31 cellular contexts compared by ENCODE assay signal in the genomic region with DNA sequence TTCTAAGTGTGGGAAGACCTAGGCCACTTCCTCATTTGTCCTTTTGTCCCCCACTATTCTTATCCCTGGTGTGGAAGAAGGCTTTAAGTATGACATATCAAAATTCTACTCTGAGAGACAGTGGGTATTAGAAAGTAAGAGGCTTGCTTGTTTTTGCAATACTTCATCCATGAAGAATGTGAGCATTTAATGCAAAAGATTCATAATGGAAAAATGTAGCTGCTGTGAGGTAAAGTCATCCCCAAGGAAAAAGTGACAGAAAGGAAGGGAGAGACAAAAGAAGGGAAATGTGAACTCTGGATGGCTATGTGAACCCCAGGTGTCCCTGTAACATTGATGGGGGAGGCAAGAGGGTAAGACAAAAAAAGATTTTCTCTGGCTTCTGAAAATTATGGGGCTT.
DNase-seq lines count a peak whose midpoint lies in the region; ATAC-seq and TF ChIP-seq lines count a peak whose summit lies in the region.
"Had no signal": no experiment of that assay in that cellular context is flagged by ENCODE, and none has a peak within 500 bp of the region (broad histone marks: within the 10 kb centered on the region; RNA-seq: fewer than 3 reads in every experiment).

No MANE protein-coding gene starts in this region.

- no peak for ATAC-seq in foreskin keratinocyte
- no peak for ATAC-seq in activated T-cell treated with anti-CD3 and anti-CD28 coated beads, Interleukin-2, amount 50 U/mL, for 72 hours (replicated peaks in 1 of 2)

- H3K4me3 Mint-ChIP-seq in activated T-cell treated with anti-CD3 and anti-CD28 coated beads, Interleukin-2, amount 50 U/mL, for 72 hours, result no peak overlapping the region
- H3K4me3 Mint-ChIP-seq: activated CD4-positive, alpha-beta T cell treated with anti-CD3 and anti-CD28 coated beads, Interleukin-2, amount 10 ng/mL, durations not matched to agents 7 days and 5 days; activated naive CD4-positive, alpha-beta T cell treated with anti-CD3 and anti-CD28 coated beads, Interleukin-2, amount 10 ng/mL, durations not matched to agents 7 days and 5 days; activated T-helper 1 cell treated with anti-CD3 and anti-CD28 coated beads, Interleukin-12 subunit alpha, Interleukin-12 subunit beta, Interleukin-2, Interleukin-4 antibody, amounts not matched to agents 30 ng/mL and 10 ng/mL and 1 ng/mL, durations not matched to agents 14 hours and 24 hours and 36 hours; H9; neural progenitor cell; T-helper 2 cell treated with Interferon-gamma antibody and Interleukin-4, amounts not matched to agents 5 μg/mL and 100 μg/mL, for 36 hours; type B pancreatic cell had no signal

- H3K9me3 ChIP-seq in spleen, result no peaks in the 10 kb centered on the region
- H3K9me3 ChIP-seq: BLaER1 treated with 17β-estradiol and CSF1 and Interleukin-3, amounts not matched to agents 10 nM and 100 nM; Caco-2; sigmoid colon had no signal

- no peaks in the 10 kb centered on the region for H3K36me3 ChIP-seq in ACC112 (ENCODE audit: insufficient read depth, low read length)
- H3K36me3 ChIP-seq in brain microvascular endothelial cell (replicated peaks), result no peaks in the 10 kb centered on the region
- no peaks in the 10 kb centered on the region for H3K36me3 ChIP-seq in spleen
- H3K36me3 ChIP-seq: BLaER1 treated with 17β-estradiol and CSF1 and Interleukin-3, amounts not matched to agents 10 nM and 100 nM; neural progenitor cell; sigmoid colon had no signal

- H3K4me1 Mint-ChIP-seq in activated T-cell treated with anti-CD3 and anti-CD28 coated beads, Interleukin-2, amount 50 U/mL, for 72 hours (ENCODE audit: low read depth), result no peaks in the 10 kb centered on the region
- H3K4me1 Mint-ChIP-seq: activated CD4-positive, alpha-beta T cell treated with anti-CD3 and anti-CD28 coated beads, Interleukin-2, amount 10 ng/mL, durations not matched to agents 7 days and 5 days; activated naive CD4-positive, alpha-beta T cell treated with anti-CD3 and anti-CD28 coated beads, Interleukin-2, amount 10 ng/mL, durations not matched to agents 7 days and 5 days had no signal

- H3K27ac Mint-ChIP-seq in activated T-cell treated with anti-CD3 and anti-CD28 coated beads, Interleukin-2, amount 50 U/mL, for 72 hours, result no peak overlapping the region
- H3K27ac Mint-ChIP-seq: activated CD4-positive, alpha-beta T cell treated with anti-CD3 and anti-CD28 coated beads, Interleukin-2, amount 10 ng/mL, durations not matched to agents 7 days and 5 days; activated naive CD4-positive, alpha-beta T cell treated with anti-CD3 and anti-CD28 coated beads, Interleukin-2, amount 10 ng/mL, durations not matched to agents 7 days and 5 days; activated T-helper 1 cell treated with anti-CD3 and anti-CD28 coated beads, Interleukin-12 subunit alpha, Interleukin-12 subunit beta, Interleukin-2, Interleukin-4 antibody, amounts not matched to agents 30 ng/mL and 10 ng/mL and 1 ng/mL, durations not matched to agents 14 hours and 24 hours and 36 hours; H9; neural progenitor cell; progenitor cell of endocrine pancreas; T-helper 2 cell treated with Interferon-gamma antibody and Interleukin-4, amounts not matched to agents 5 μg/mL and 100 μg/mL, for 36 hours; type B pancreatic cell had no signal

- no peak for TF ChIP-seq POLR2A in spleen (IDR thresholded peaks at IDR 0.05)

- peaks cover 57% of the 10 kb centered on the region for H3K4me1 ChIP-seq in ACC112 (ENCODE audit: control insufficient read depth, insufficient read depth, low read length, unreplicated experiment)
- H3K4me1 ChIP-seq in foreskin keratinocyte, result peaks cover 14% of the 10 kb centered on the region
- H3K4me1 ChIP-seq in spleen, result no peaks in the 10 kb centered on the region
- H3K4me1 ChIP-seq: BLaER1 treated with 17β-estradiol and CSF1 and Interleukin-3, amounts not matched to agents 10 nM and 100 nM; Caco-2; neural progenitor cell; sigmoid colon had no signal

- peak overlapping the region; percentile 98 for H3K27ac ChIP-seq in ACC112 (ENCODE audit: low read depth, low read length)
- peak overlapping the region; percentile 63 for H3K27ac ChIP-seq in brain microvascular endothelial cell
- peak overlapping the region; percentile 34 for H3K27ac ChIP-seq in foreskin keratinocyte
- no peak overlapping the region for H3K27ac ChIP-seq in spleen
- H3K27ac ChIP-seq: BLaER1 treated with 17β-estradiol and CSF1 and Interleukin-3, amounts not matched to agents 10 nM and 100 nM; neural progenitor cell; sigmoid colon; VCaP had no signal

- H3K27me3 ChIP-seq in ACC112 (ENCODE audit: insufficient read depth, low read length) (no peaks in the 10 kb centered on the region), brain microvascular endothelial cell (replicated peaks) (no peaks in the 10 kb centered on the region), foreskin keratinocyte (no peaks in the 10 kb centered on the region), spleen (replicated peaks in 1 of 7) (no peaks in the 10 kb centered on the region)
- H3K27me3 ChIP-seq: BLaER1 treated with 17β-estradiol and CSF1 and Interleukin-3, amounts not matched to agents 10 nM and 100 nM; neural progenitor cell; sigmoid colon had no signal

- H3K27me3 Mint-ChIP-seq in activated T-cell treated with anti-CD3 and anti-CD28 coated beads, Interleukin-2, amount 50 U/mL, for 72 hours (ENCODE audit: low read depth), result no peaks in the 10 kb centered on the region
- H3K27me3 Mint-ChIP-seq: activated CD4-positive, alpha-beta T cell treated with anti-CD3 and anti-CD28 coated beads, Interleukin-2, amount 10 ng/mL, durations not matched to agents 7 days and 5 days; activated naive CD4-positive, alpha-beta T cell treated with anti-CD3 and anti-CD28 coated beads, Interleukin-2, amount 10 ng/mL, durations not matched to agents 7 days and 5 days; progenitor cell of endocrine pancreas; type B pancreatic cell had no signal

- no peak overlapping the region for H3K4me3 ChIP-seq in ACC112 (ENCODE audit: low read depth, low read length)
- no peak overlapping the region for H3K4me3 ChIP-seq in brain microvascular endothelial cell (ENCODE audit: low read depth, low read length)
- H3K4me3 ChIP-seq in spleen, result no peak overlapping the region
- H3K4me3 ChIP-seq: BLaER1 treated with 17β-estradiol and CSF1 and Interleukin-3, amounts not matched to agents 10 nM and 100 nM; lung; neural progenitor cell; sigmoid colon had no signal

- H3K36me3 Mint-ChIP-seq in activated T-cell treated with anti-CD3 and anti-CD28 coated beads, Interleukin-2, amount 50 U/mL, for 72 hours (ENCODE audit: insufficient read depth in 2 of 2), result no peaks in the 10 kb centered on the region
- H3K36me3 Mint-ChIP-seq: activated naive CD4-positive, alpha-beta T cell treated with anti-CD3 and anti-CD28 coated beads, Interleukin-2, amount 10 ng/mL, durations not matched to agents 7 days and 5 days; neural progenitor cell; type B pancreatic cell had no signal

- H2AFZ ChIP-seq in ACC112 (ENCODE audit: low read length, unreplicated experiment), result no peak overlapping the region
- H2AFZ ChIP-seq: neural progenitor cell had no signal

- intact Hi-C loops in spleen (cut with DNase I; ENCODE audit: low total_unique reads), result no loop called here

- in situ Hi-C loops in brain microvascular endothelial cell (cut with HindIII; ENCODE audit: low pct_ligation_motif_present, low sequenced_read_pairs), result no loop called here

- H3K9me3 Mint-ChIP-seq in activated T-cell treated with anti-CD3 and anti-CD28 coated beads, Interleukin-2, amount 50 U/mL, for 72 hours, result peaks cover 2 to 4% of the 10 kb centered on the region in 2 donors
- H3K9me3 Mint-ChIP-seq: activated naive CD4-positive, alpha-beta T cell treated with anti-CD3 and anti-CD28 coated beads, Interleukin-2, amount 10 ng/mL, durations not matched to agents 7 days and 5 days; activated T-helper 1 cell treated with anti-CD3 and anti-CD28 coated beads, Interleukin-12 subunit alpha, Interleukin-12 subunit beta, Interleukin-2, Interleukin-4 antibody, amounts not matched to agents 30 ng/mL and 10 ng/mL and 1 ng/mL, durations not matched to agents 14 hours and 24 hours and 36 hours; H9; neural progenitor cell; type B pancreatic cell had no signal

- H3K79me2 ChIP-seq in ACC112 (ENCODE audit: control insufficient read depth, insufficient read depth, low read length, unreplicated experiment), result no peaks in the 10 kb centered on the region

- TF ChIP-seq CTCF in brain microvascular endothelial cell (IDR thresholded peaks at IDR 0.05; ENCODE audit: low read depth, low read length, missing control alignments) (no peak), foreskin keratinocyte (conservative IDR thresholded peaks at IDR 0.05) (no peak), spleen (IDR thresholded peaks at IDR 0.05 in 8 of 11, conservative IDR thresholded peaks at IDR 0.05 in 3 of 11) (no peak)

- DNase-seq in HS-5 (ENCODE audit: low read depth), result peak; percentile 40
- DNase-seq in brain microvascular endothelial cell, result no peak
- peak in 1 of 2 donors; percentile 77 for DNase-seq in foreskin keratinocyte
- DNase-seq in activated T-cell treated with anti-CD3 and anti-CD28 coated beads, Interleukin-2, amount 50 U/mL, for 72 hours, result no peak
- DNase-seq in germinal center (ENCODE audit: low spot score), result no peak
- DNase-seq in spleen, result no peak
- DNase-seq in D341Med (ENCODE audit: low spot score), result no peak
- DNase-seq: activated CD4-positive, alpha-beta T cell treated with anti-CD3 and anti-CD28 coated beads, Interleukin-2, amount 10 ng/mL, durations not matched to agents 7 days and 5 days; activated naive CD4-positive, alpha-beta T cell treated with anti-CD3 and anti-CD28 coated beads, Interleukin-2, amount 10 ng/mL, durations not matched to agents 7 days and 5 days; anterior cingulate cortex; Caco-2; DMS79 treated with DMSO at 0.1 percent for 48 hours; effector CD8-positive, alpha-beta T cell; H9; kidney; NCI-H1105 treated with DMSO at 0.1 percent for 48 hours; NCI-H2029; NCI-H2227 treated with DMSO at 0.1 percent for 48 hours; NCI-H748 treated with DMSO at 0.1 percent for 48 hours; RPMI8226; sigmoid colon; stimulated activated CD4-positive, alpha-beta T cell treated with anti-CD3 and anti-CD28 coated beads, Interleukin-1b, Interleukin-23, amount 100 ng/mL, for 48 hours had no signal

Comparison
In these comparisons a context has a peak if more than half of its experiments do, and no peak if none do; other contexts are left out.
1. H3K27ac ChIP-seq: peak in ACC112 (single experiment), brain microvascular endothelial cell (single experiment) and foreskin keratinocyte (single experiment); none in spleen (0 of 8).